ENCODE assay signal across 1 cellular context in the genomic region with DNA sequence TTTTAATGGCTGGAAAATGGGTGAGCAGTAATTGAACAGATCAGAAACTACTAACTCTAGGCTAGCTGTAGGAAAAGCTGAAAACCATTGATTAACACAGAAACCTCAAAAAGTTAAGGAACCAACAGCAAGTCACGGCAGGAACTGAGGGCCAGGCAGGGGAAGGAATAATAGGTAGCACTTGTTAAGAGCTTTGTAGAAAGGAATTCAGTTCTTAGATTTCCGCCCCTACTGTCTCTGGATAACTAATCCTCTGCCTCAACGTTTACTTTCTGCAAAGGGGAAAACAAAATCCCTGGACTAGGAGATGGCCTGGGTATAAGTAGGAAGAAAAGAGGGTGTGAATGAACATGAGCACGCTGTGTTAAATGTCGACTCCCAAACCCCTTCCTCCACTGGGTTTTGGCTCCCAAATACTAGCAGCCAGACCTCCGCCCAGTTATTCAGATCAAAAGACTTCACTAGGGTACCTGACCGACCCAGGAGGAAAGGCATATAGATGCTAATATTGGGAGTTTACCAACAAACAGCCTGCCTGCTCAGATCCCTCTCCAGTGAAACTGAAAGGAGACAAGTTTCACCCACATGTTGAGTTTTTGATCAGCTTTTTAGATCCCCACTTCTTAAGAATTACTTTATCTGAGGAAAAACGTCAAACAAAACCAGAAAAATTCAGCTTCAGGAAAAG.
TF ChIP-seq lines count a peak whose summit lies in the region.

No MANE protein-coding gene starts in this region.

TF ChIP-seq in GM12878, 131 proteins besides CTCF, POLR2A, EP300 and RAD21 (continued from another document):
- TF ChIP-seq IKZF2 (IDR thresholded peaks at IDR 0.05), result peak in 1 of 2 experiments; percentile 23; a peak in 1 of 4 replicates
